In the genomic region with DNA sequence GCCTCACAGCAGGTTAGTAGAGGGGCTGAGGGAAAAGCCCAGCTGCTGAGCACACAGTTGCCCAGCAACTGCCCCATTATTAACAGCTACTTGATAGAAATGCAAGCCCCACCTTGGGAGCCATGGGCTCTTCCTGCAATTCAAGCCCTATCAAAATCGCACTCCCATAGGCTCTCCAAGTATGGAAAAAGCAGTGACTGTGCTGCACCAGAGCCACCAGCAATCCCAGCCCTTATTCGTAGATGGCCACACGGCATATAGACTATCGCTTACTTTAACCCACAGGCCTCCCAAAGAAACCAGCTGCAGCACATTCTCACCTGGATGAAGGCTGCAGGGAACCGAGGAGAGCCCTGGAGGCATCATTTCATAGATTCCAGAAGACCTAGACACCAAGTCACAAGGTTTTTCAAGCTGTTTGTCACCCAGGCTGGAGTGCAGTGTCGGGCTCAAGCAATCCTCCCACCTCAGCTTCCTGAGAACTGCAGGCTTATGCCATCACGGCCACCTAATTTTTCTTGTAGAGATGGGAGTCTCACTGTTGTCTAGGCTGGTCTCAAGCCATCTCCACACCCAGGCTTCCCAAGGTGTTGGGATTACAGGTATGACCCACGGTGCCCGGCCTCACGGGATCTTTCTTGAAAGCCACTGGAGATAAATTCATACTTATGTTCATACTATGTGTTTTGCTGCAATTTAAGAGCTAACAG, we compare ENCODE assay signal across 9 cellular contexts. TPM values are rescaled to one million over a fixed set of nuclear protein-coding genes. Genes with fewer than 3 reads are reported as not detected.
A peak's percentile ranks its signal among the peaks of the same experiment; 100 is the strongest.
DNase-seq lines count a peak whose midpoint lies in the region; ATAC-seq, FAIRE-seq and TF ChIP-seq lines count a peak whose summit lies in the region.
"Had no signal": no experiment of that assay in that cellular context is flagged by ENCODE, and none has a peak within 500 bp of the region (broad histone marks: within the 10 kb centered on the region; RNA-seq: fewer than 3 reads in every experiment).

No MANE protein-coding gene starts in this region.

- H3K4me3 ChIP-seq in keratinocyte (ENCODE audit: control insufficient read depth in 2 of 3, extremely low read depth in 1 of 3, insufficient read depth in 2 of 3, low read depth in 1 of 3, low read length in 3 of 3) (no peak overlapping the region), small intestine (ENCODE audit: low read depth in 1 of 2, low read length in 2 of 2) (no peak overlapping the region)

- no peak overlapping the region for H2AFZ ChIP-seq in keratinocyte (ENCODE audit: control insufficient read depth, low read length)

- POLR2A ChIA-PET in WTC11 (lab: Charles Lee), result interaction anchor here (1.0 to 4.8 kb wide), 6 partner anchors 12 to 263 kb away, joined by 3 to 57 read pairs (median 4); partner anchors contain the start of gene NCL

- no peaks in the 10 kb centered on the region for H3K4me1 ChIP-seq in keratinocyte (ENCODE audit: control insufficient read depth, extremely low read depth, insufficient read depth, low read length)
- no peaks in the 10 kb centered on the region for H3K4me1 ChIP-seq in small intestine (ENCODE audit: control insufficient read depth in 2 of 2, insufficient read depth in 1 of 2, low read depth in 1 of 2, low read length in 1 of 2)

- H3K27me3 Mint-ChIP-seq in CD14-positive monocyte (ENCODE audit: low read depth in 3 of 3) (peaks cover 0 to 6% (median 0%) of the 10 kb centered on the region in 3 donors), HFFc6 (ENCODE audit: insufficient read depth) (peaks cover 16% of the 10 kb centered on the region), WTC11 (ENCODE audit: low read depth) (no peaks in the 10 kb centered on the region)

- intact Hi-C loops in CD14-positive monocyte (cut with micrococcal nuclease), result loop anchor here (2.0 to 10.0 kb wide), 4 partner anchors 226 to 351 kb away; no protein-coding TSS in a partner anchor

- H3K27ac ChIP-seq in keratinocyte (ENCODE audit: control insufficient read depth, insufficient read depth, low read length) (peak overlapping the region; percentile 6), small intestine (ENCODE audit: low read depth in 1 of 2, low read length in 1 of 2) (no peak overlapping the region)

- WGBS in small intestine, 3 donors, result 61 to 69% (median 64%) methylated on average over 10 of the region's 10 CpGs

- no peak for FAIRE-seq in keratinocyte (lab: Jason Lieb, UNC)
- no peak for FAIRE-seq in small intestine (lab: Jason Lieb, UNC)

- peaks cover 3% of the 10 kb centered on the region for H3K79me2 ChIP-seq in keratinocyte (ENCODE audit: control insufficient read depth, insufficient read depth, low read length)

- DNase-seq in CD14-positive monocyte (ENCODE audit: low spot score), result no peak
- no peak for DNase-seq in HFFc6
- DNase-seq in WTC11 (ENCODE audit: low spot score), result no peak
- DNase-seq in keratinocyte (ENCODE audit: low read depth, low spot score), result no peak
- DNase-seq in GF-D8 (lab: John Stamatoyannopoulos, UW), result no peak
- no peak for DNase-seq in cortex of kidney (lab: John Stamatoyannopoulos, UW)
- DNase-seq in small intestine, result no peak
- DNase-seq: stimulated activated CD4-positive, alpha-beta T cell treated with anti-CD3 and anti-CD28 coated beads, Interleukin-12 subunit alpha, Interleukin-12 subunit beta, amount 100 ng/mL, for 4 hours had no signal

- peaks cover 8% of the 10 kb centered on the region for H4K20me1 ChIP-seq in keratinocyte (ENCODE audit: control insufficient read depth, extremely low read depth, insufficient read depth, low read length)

- H3K4me3 Mint-ChIP-seq in CD14-positive monocyte, result no peak overlapping the region
- H3K4me3 Mint-ChIP-seq in HFFc6, result no peak overlapping the region
- no peak overlapping the region for H3K4me3 Mint-ChIP-seq in WTC11

- H3K9me3 Mint-ChIP-seq in CD14-positive monocyte (peaks cover 0 to 2% (median 0%) of the 10 kb centered on the region in 7 donors), HFFc6 (no peaks in the 10 kb centered on the region), WTC11 (no peaks in the 10 kb centered on the region)

- H3K36me3 ChIP-seq in keratinocyte (ENCODE audit: control insufficient read depth in 2 of 2, extremely low read depth in 1 of 2, insufficient read depth in 2 of 2, low read length in 2 of 2) (peaks cover 42 to 44% of the 10 kb centered on the region in 2 experiments), small intestine (ENCODE audit: control insufficient read depth in 2 of 2, insufficient read depth in 2 of 2, low read length in 2 of 2) (peaks cover 28 to 29% of the 10 kb centered on the region in 2 donors)

- dilution Hi-C loops in keratinocyte (cut with MboI; ENCODE audit: extremely low pct_ligation_motif_present, low sequenced_read_pairs), result no loop called here

- H3K27me3 ChIP-seq in keratinocyte (ENCODE audit: control insufficient read depth, extremely low read depth, insufficient read depth, low read length) (no peaks in the 10 kb centered on the region), small intestine (ENCODE audit: control insufficient read depth in 2 of 2, insufficient read depth in 2 of 2, low read length in 2 of 2) (no peaks in the 10 kb centered on the region)

- ATAC-seq in WTC11 (peak; percentile 25), HG02973 (IDR thresholded peaks at IDR 0.05; ENCODE audit: unreplicated experiment) (no peak)

- TF ChIP-seq CTCF in CD14-positive monocyte (IDR thresholded peaks at IDR 0.05) (no peak), HFFc6 (IDR thresholded peaks at IDR 0.05) (no peak), WTC11 (IDR thresholded peaks at IDR 0.05) (no peak), keratinocyte (optimal IDR thresholded peaks at IDR 0.05 in 1 of 3, IDR thresholded peaks at IDR 0.05 in 1 of 3, conservative IDR thresholded peaks at IDR 0.05 in 1 of 3; ENCODE audit: extremely low read depth in 1 of 3, insufficient read depth in 2 of 3, low read length in 3 of 3) (no peak)

- no peaks in the 10 kb centered on the region for H3K9me1 ChIP-seq in keratinocyte (ENCODE audit: control insufficient read depth, extremely low read depth, insufficient read depth, low read length)

- H3K27ac Mint-ChIP-seq in CD14-positive monocyte, result peak overlapping the region in 5 of 7 donors; percentile 19 to 80 (median 52)
- peak overlapping the region; percentile 67 for H3K27ac Mint-ChIP-seq in HFFc6
- peak overlapping the region; percentile 93 for H3K27ac Mint-ChIP-seq in WTC11

- H3K36me3 Mint-ChIP-seq in CD14-positive monocyte (peaks cover 52 to 56% of the 10 kb centered on the region in 2 donors), HFFc6 (ENCODE audit: low read depth) (peaks cover 42% of the 10 kb centered on the region), WTC11 (peaks cover 61% of the 10 kb centered on the region)

- H3K9ac ChIP-seq in keratinocyte (ENCODE audit: control insufficient read depth, extremely low read depth, insufficient read depth, low read length), result no peak overlapping the region

- no peaks in the 10 kb centered on the region for H3K9me3 ChIP-seq in keratinocyte (ENCODE audit: control insufficient read depth, low read depth, low read length)
- no peaks in the 10 kb centered on the region for H3K9me3 ChIP-seq in small intestine (ENCODE audit: control insufficient read depth, low read depth)

- H3K4me1 Mint-ChIP-seq in CD14-positive monocyte, result peaks cover 1% of the 10 kb centered on the region
- H3K4me1 Mint-ChIP-seq in HFFc6 (ENCODE audit: low read depth), result peaks cover 5% of the 10 kb centered on the region; the same call in 1 of the 2 replicates
- H3K4me1 Mint-ChIP-seq in WTC11, result peaks cover 40% of the 10 kb centered on the region

- CTCF ChIA-PET in WTC11 (lab: Charles Lee), result interaction anchor here (0.6 to 4.4 kb wide), 18 partner anchors 12 to 629 kb away, joined by 3 to 60 read pairs (median 4); partner anchors contain the start of gene NCL

- H3K4me2 ChIP-seq in keratinocyte (ENCODE audit: control insufficient read depth, extremely low read depth, insufficient read depth, low read depth, low read length), result no peak overlapping the region

TF ChIP-seq in WTC11, 78 proteins besides CTCF, POLR2A, EP300 and RAD21 (continues in another document):
- TF ChIP-seq CBFB (CRISPR knock-in tag; IDR thresholded peaks at IDR 0.05; ENCODE audit: low read depth) (no peak), HMGA2 (CRISPR knock-in tag; IDR thresholded peaks at IDR 0.05) (no peak)

RNA-seq across cellular contexts. Expression of gene NCL, which starts 11.3 kb away (rescaled TPM):
- 100 to 1,000 TPM; 106 to 143 TPM for polyA plus RNA-seq in CD14-positive monocyte
- 100 to 1,000 TPM; 503 to 649 (median 589) TPM for total RNA-seq in HFFc6 (2021; fragmentation: NEBNext Ultra II Directional; extraction: Animal tissue kit (Norgen Biotek cat#: 25700))
- 944 to 1,223 TPM (median 1,004 TPM) in 3 replicates for total RNA-seq in WTC11 (2021)
- 103 to 247 TPM (median 123 TPM) in 3 replicates for polyA plus RNA-seq in keratinocyte
- 560 TPM for polyA plus RNA-seq in keratinocyte (2011; ENCODE audit: low read depth)
- polyA plus RNA-seq in keratinocyte (2011; cell fraction: cytosol; rRNA removed), result 241 and 313 TPM in 2 replicates
- polyA plus RNA-seq in keratinocyte (2011; cell fraction: nucleus; rRNA removed), result 345 and 392 TPM in 2 replicates
- polyA plus RNA-seq in keratinocyte (2012; ENCODE audit: low replicate concordance), result 186 and 511 TPM in 2 replicates
- 15.1 to 107 TPM (median 36.5 TPM) in 3 replicates for polyA minus RNA-seq in keratinocyte
- 50.8 TPM for polyA minus RNA-seq in keratinocyte (2011; cell fraction: cytosol; rRNA and poly(A)+ RNA removed)
- 24.5 and 111 TPM in 2 replicates for polyA minus RNA-seq in keratinocyte (2011; cell fraction: nucleus; rRNA and poly(A)+ RNA removed)
- polyA plus RNA-seq in small intestine, result 100 to 1,000 TPM in 2 of 3 donors, 10 to 100 TPM in 1; 89.2 to 260 (median 123) TPM

RNA-seq across cellular contexts. Expression of gene B3GNT7, which starts 57.4 kb away (rescaled TPM):
- polyA plus RNA-seq in CD14-positive monocyte, result not detected
- under 1 TPM in 5 of 6 experiments, not detected in 1; 0.09 to 0.15 (median 0.11) TPM for total RNA-seq in HFFc6 (2021; fragmentation: NEBNext Ultra II Directional; extraction: Animal tissue kit (Norgen Biotek cat#: 25700))
- 151 to 197 TPM (median 194 TPM) in 3 replicates for total RNA-seq in WTC11 (2021)
- 0.08 TPM in 1 of 3 replicates, not detected in the others for polyA plus RNA-seq in keratinocyte
- polyA plus RNA-seq in keratinocyte (2011; ENCODE audit: low read depth), result not detected
- 0.05 TPM in 1 of 2 replicates, not detected in the other for polyA plus RNA-seq in keratinocyte (2011; cell fraction: cytosol; rRNA removed)
- polyA plus RNA-seq in keratinocyte (2011; cell fraction: nucleus; rRNA removed), result 0.18 and 0.27 TPM in 2 replicates
- polyA plus RNA-seq in keratinocyte (2012; ENCODE audit: low replicate concordance), result 0.09 and 0.10 TPM in 2 replicates
- polyA minus RNA-seq in keratinocyte, result 0.10 to 0.56 TPM in 2 of 3 replicates, not detected in the other
- not detected for polyA minus RNA-seq in keratinocyte (2011; cell fraction: cytosol; rRNA and poly(A)+ RNA removed)
- 0.31 TPM in 1 of 2 replicates, not detected in the other for polyA minus RNA-seq in keratinocyte (2011; cell fraction: nucleus; rRNA and poly(A)+ RNA removed)
- 10 to 100 TPM; 13.8 to 22.0 (median 14.5) TPM for polyA plus RNA-seq in small intestine

Comparison
In these comparisons a context has a peak if more than half of its experiments do, and no peak if none do; other contexts are left out.
1. RNA of gene B3GNT7, which starts 57.4 kb away (polyA plus RNA-seq): 13.8 to 22.0 TPM in small intestine; 0.05 to 0.27 TPM in keratinocyte and not detected in CD14-positive monocyte; every median in the first group is over 10 times any median in the second.
2. Peak in every context shown above with its lines, with median percentiles within 50 percentile points of each other: H3K27ac Mint-ChIP-seq.